ENCODE assay signal across 7 cellular contexts in genomic region chr19:42199440-42200115, GRCh38. TPM values are rescaled to one million over a fixed set of nuclear protein-coding genes. Genes with fewer than 3 reads are reported as not detected.
DNase-seq lines count a peak whose midpoint lies in the region; ATAC-seq and TF ChIP-seq lines count a peak whose summit lies in the region.

No MANE protein-coding gene starts in this region.

- H3K27ac ChIP-seq in esophagus muscularis mucosa (replicated peaks in 1 of 4): peak overlapping the region in 3 of 4 donors; percentile 27 to 40 (median 28)

- in situ Hi-C loops in ACHN (cut with HindIII; ENCODE audit: low pct_ligation_motif_present, low pct_unique_long_range_greater_than_20kb, low sequenced_read_pairs): no loop called here

- H3K27me3 ChIP-seq in esophagus muscularis mucosa: no peaks in the 10 kb centered on the region

- intact Hi-C loops in esophagus muscularis mucosa (cut with DNase I): no loop called here

- peak overlapping the region in 2 of 4 donors; percentile 18 to 21 for H3K4me3 ChIP-seq in esophagus muscularis mucosa

- no peak for TF ChIP-seq EP300 in esophagus muscularis mucosa (IDR thresholded peaks at IDR 0.05)

- no peaks in the 10 kb centered on the region for H3K9me3 ChIP-seq in esophagus muscularis mucosa

- DNase-seq in GM19240 (ENCODE audit: insufficient read length, low spot score) (peak; percentile 85), esophagus muscularis mucosa (ENCODE audit: extremely low spot score) (no peak), ACHN (no peak)
- peak; percentile 64 for DNase-seq in activated CD4-positive, CD25-positive, alpha-beta regulatory T cell treated with anti-CD3 and anti-CD28 coated beads, Interleukin-2, amount 50 U/mL, for 72 hours
- peak; percentile 49 to 61 for DNase-seq in stimulated activated CD8-positive, alpha-beta memory T cell treated with anti-CD3 and anti-CD28 coated beads, Interleukin-2, amount 100 ng/mL, for 48 hours (ENCODE audit: low read depth in 2 of 2)

- ATAC-seq in HG03196 (IDR thresholded peaks at IDR 0.05; ENCODE audit: unreplicated experiment) (peak; percentile 46), GM21526 (IDR thresholded peaks at IDR 0.05; ENCODE audit: low FRiP score, unreplicated experiment) (no peak)

- H3K4me1 ChIP-seq in esophagus muscularis mucosa: peaks cover 8 to 26% (median 17%) of the 10 kb centered on the region in 4 donors

- 83% methylated on average over 9 of the region's 32 CpGs for WGBS in esophagus muscularis mucosa

- TF ChIP-seq POLR2A in esophagus muscularis mucosa (IDR thresholded peaks at IDR 0.05; ENCODE audit: low read depth): no peak

- H3K36me3 ChIP-seq in esophagus muscularis mucosa: peaks cover 34 to 79% (median 67%) of the 10 kb centered on the region in 4 donors

- TF ChIP-seq CTCF in esophagus muscularis mucosa (IDR thresholded peaks at IDR 0.05): no peak

RNA-seq across cellular contexts. Expression of gene DEDD2, which starts 17.9 kb away (rescaled TPM):
- 10 to 100 TPM; 22.0 to 42.1 (median 31.2) TPM for total RNA-seq in esophagus muscularis mucosa

RNA-seq across cellular contexts. Expression of gene ZNF526, which starts 20.5 kb away (rescaled TPM):
- total RNA-seq in esophagus muscularis mucosa: 1 to 10 TPM; 4.3 to 8.6 (median 7.1) TPM

RNA-seq across cellular contexts. Expression of gene GSK3A, which starts 42.8 kb away (rescaled TPM):
- total RNA-seq in esophagus muscularis mucosa: 10 to 100 TPM; 33.8 to 46.1 (median 41.8) TPM

RNA-seq across cellular contexts. Expression of gene ERF, which starts 55.4 kb away (rescaled TPM):
- 10 to 100 TPM; 16.6 to 38.8 (median 35.5) TPM for total RNA-seq in esophagus muscularis mucosa

Comparison
In these comparisons a context has a peak if more than half of its experiments do, and no peak if none do; other contexts are left out.
1. DNase-seq: peak in GM19240 (single experiment), activated CD4-positive, CD25-positive, alpha-beta regulatory T cell treated with anti-CD3 and anti-CD28 coated beads, Interleukin-2, amount 50 U/mL, for 72 hours (single experiment) and stimulated activated CD8-positive, alpha-beta memory T cell treated with anti-CD3 and anti-CD28 coated beads, Interleukin-2, amount 100 ng/mL, for 48 hours (2 of 2); none in esophagus muscularis mucosa (single experiment) and ACHN (single experiment).